ENCODE assay signal across 21 cellular contexts in the genomic region with DNA sequence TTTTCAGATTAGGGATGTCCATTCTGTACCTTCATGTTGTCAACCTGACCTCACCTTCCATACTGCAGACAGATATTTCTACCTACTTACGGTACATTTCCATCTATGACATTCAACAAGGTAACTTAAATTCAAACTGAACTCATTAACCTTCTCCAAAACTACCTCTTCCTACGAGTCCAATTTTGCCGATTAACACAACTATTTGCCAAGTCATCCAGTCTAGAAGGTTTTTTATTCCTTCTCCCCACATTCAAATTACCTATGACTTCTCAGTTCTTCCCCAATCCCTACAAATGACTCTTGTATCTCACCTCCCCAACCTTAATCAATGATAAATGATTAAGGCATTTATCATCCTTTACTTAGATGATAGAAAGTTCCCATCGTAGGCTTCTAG.
"Had no signal": no experiment of that assay in that cellular context is flagged by ENCODE, and none has a peak within 500 bp of the region (broad histone marks: within the 10 kb centered on the region; RNA-seq: fewer than 3 reads in every experiment).

No MANE protein-coding gene starts in this region.

- H3K9me3 ChIP-seq: SK-N-SH had no signal

- H3K27ac ChIP-seq: RWPE1 had no signal

- DNase-seq: Karpas-422, KG1, MM.1S, NCI-H1092 treated with DMSO at 0.1 percent for 48 hours, NCI-H1436, NCI-H187, NCI-H2029, NCI-H2081 treated with DMSO at 0.1 percent for 48 hours, NCI-H2171, NCI-H226, NCI-H446, NCI-H510A, NCI-H524 treated with DMSO at 0.1 percent for 48 hours, NCI-H69, NCI-H774, SHP77, SK-N-SH, SW 1271, T-cell had no signal

- H3K27me3 Mint-ChIP-seq: T-cell had no signal

- H3K4me2 ChIP-seq: SK-N-SH had no signal

- FAIRE-seq: RCC 7860 had no signal

- H3K9me3 Mint-ChIP-seq: T-cell had no signal

- ATAC-seq: T-cell had no signal

- H3K9ac ChIP-seq: SK-N-SH had no signal

- H3K4me3 Mint-ChIP-seq: T-cell had no signal

- H3K27ac Mint-ChIP-seq: T-cell had no signal
